12 cellular contexts compared by ENCODE assay signal in genomic region chr15:88238618-88239430, GRCh38. TPM values are rescaled to one million over a fixed set of nuclear protein-coding genes. Genes with fewer than 3 reads are reported as not detected.
A peak's percentile ranks its signal among the peaks of the same experiment; 100 is the strongest.
DNase-seq lines count a peak whose midpoint lies in the region; ATAC-seq and TF ChIP-seq lines count a peak whose summit lies in the region.
"Had no signal": no experiment of that assay in that cellular context is flagged by ENCODE, and none has a peak within 500 bp of the region (broad histone marks: within the 10 kb centered on the region; RNA-seq: fewer than 3 reads in every experiment).

No MANE protein-coding gene starts in this region.

- POLR2A ChIA-PET in GM10248 (lab: Yijun Ruan, JAX), result no interaction called here

- H3K27ac Mint-ChIP-seq in Calu3 (ENCODE audit: unreplicated experiment), result peak overlapping the region; percentile 13
- H3K27ac Mint-ChIP-seq: endodermal cell had no signal

- H3K27ac ChIP-seq in SJCRH30, result no peak overlapping the region
- H3K27ac ChIP-seq: prostate gland had no signal

- 0 out of 2 replicates have a peak, but pooled peaks cover 4% of the 10 kb centered on the region for H3K27me3 ChIP-seq in SJCRH30

- H3K27me3 Mint-ChIP-seq in Calu3 (ENCODE audit: unreplicated experiment), result peaks cover 51% of the 10 kb centered on the region

- BruUV-seq in Calu3 (replicated peaks; lab: Mats Ljungman, UMichigan), result no TSS peak

- no peak for TF ChIP-seq POLR2A in GM18505 (IDR thresholded peaks at IDR 0.05; ENCODE audit: borderline replicate concordance, extremely low read depth, insufficient read depth, insufficient read length)

- no peak for DNase-seq in Calu3
- DNase-seq in SJCRH30, result peak; percentile 65 to 76
- peak; percentile 15 for DNase-seq in fibroblast of mammary gland (ENCODE audit: low read depth)
- peak; percentile 76 for DNase-seq in posterior vena cava (ENCODE audit: low spot score)
- no peak for DNase-seq in GM10248 (ENCODE audit: extremely low spot score)
- DNase-seq: endodermal cell; stimulated activated CD4-positive, alpha-beta T cell treated with anti-CD3 and anti-CD28 coated beads, Interleukin-4, amount 100 ng/mL, for 1 hour; stimulated activated naive CD4-positive, alpha-beta T cell treated with Interleukin-2 at 50 U/mL for 16 hours had no signal

- no peak for ATAC-seq in GM21515 (IDR thresholded peaks at IDR 0.05; ENCODE audit: unreplicated experiment)
- ATAC-seq in GM19035 (IDR thresholded peaks at IDR 0.05; ENCODE audit: unreplicated experiment), result no peak
- ATAC-seq in GM18505 (IDR thresholded peaks at IDR 0.05; ENCODE audit: unreplicated experiment), result no peak

- H3K4me3 Mint-ChIP-seq in Calu3 (ENCODE audit: low read depth, unreplicated experiment), result no peak overlapping the region
- H3K4me3 Mint-ChIP-seq: endodermal cell had no signal

- H3K36me3 Mint-ChIP-seq in Calu3 (ENCODE audit: insufficient read depth, unreplicated experiment), result no peaks in the 10 kb centered on the region

- peaks cover 8% of the 10 kb centered on the region for H3K4me1 Mint-ChIP-seq in Calu3 (ENCODE audit: low read depth, unreplicated experiment)
- H3K4me1 Mint-ChIP-seq: endodermal cell had no signal

- no peaks in the 10 kb centered on the region for H3K36me3 ChIP-seq in SJCRH30
- H3K36me3 ChIP-seq: prostate gland had no signal

- TF ChIP-seq CTCF in Calu3 (IDR thresholded peaks at IDR 0.05; ENCODE audit: unreplicated experiment), result no peak
- TF ChIP-seq CTCF in fibroblast of mammary gland (conservative IDR thresholded peaks at IDR 0.05; ENCODE audit: control insufficient read depth, insufficient read depth, low read depth, low read length), result no peak
- no peak for TF ChIP-seq CTCF in GM10248 (IDR thresholded peaks at IDR 0.05; ENCODE audit: control extremely low read depth, extremely low read depth, low read depth, missing control alignments)

- no peaks in the 10 kb centered on the region for H3K9me3 ChIP-seq in SJCRH30 (replicated peaks)
- H3K9me3 ChIP-seq: prostate gland had no signal

- H3K4me3 ChIP-seq in SJCRH30 (no peak overlapping the region), fibroblast of mammary gland (ENCODE audit: control insufficient read depth, low read depth, low read length) (no peak overlapping the region)
- H3K4me3 ChIP-seq: prostate gland had no signal

- intact Hi-C loops in Calu3 (cut with micrococcal nuclease; ENCODE audit: unreplicated experiment), result no loop called here
- intact Hi-C loops in posterior vena cava (cut with DNase I), result no loop called here

- H3K4me1 ChIP-seq in SJCRH30, result no peaks in the 10 kb centered on the region
- H3K4me1 ChIP-seq: prostate gland had no signal

- no peaks in the 10 kb centered on the region for H3K9me3 Mint-ChIP-seq in Calu3 (ENCODE audit: low read depth, unreplicated experiment)
- H3K9me3 Mint-ChIP-seq: endodermal cell had no signal

- CTCF ChIA-PET in Calu3 (lab: Charles Lee) (interaction anchor here (0.9 to 1.0 kb wide), 2 partner anchors 9 to 19 kb away, joined by 3 read pairs; no protein-coding TSS in a partner anchor), GM10248 (lab: Yijun Ruan, JAX) (interaction anchor here (1.9 kb wide), 1 partner anchor 36 kb away, joined by 4 read pairs; no protein-coding TSS in a partner anchor)

RNA-seq across cellular contexts. Expression of gene NTRK3, which starts 17.7 kb away (rescaled TPM):
- total RNA-seq in Calu3 (2022), result not detected in 2 replicates
- total RNA-seq in SJCRH30 (2014; rRNA removed; shearing (Covaris generic)), result 7.6 and 10.3 TPM in 2 replicates
- 10 to 100 TPM; 34.3 to 94.1 TPM for total RNA-seq in posterior vena cava

Comparison
In these comparisons a context has a peak if more than half of its experiments do, and no peak if none do; other contexts are left out.
1. DNase-seq: peak in SJCRH30 (2 of 2), fibroblast of mammary gland (single experiment) and posterior vena cava (single experiment); none in Calu3 (single experiment) and GM10248 (single experiment).